In genomic region chr10:132163278-132163765, GRCh38 we compare ENCODE assay signal across 8 cellular contexts. TPM values are rescaled to one million over a fixed set of nuclear protein-coding genes. Genes with fewer than 3 reads are reported as not detected.
DNase-seq lines count a peak whose midpoint lies in the region; ATAC-seq and TF ChIP-seq lines count a peak whose summit lies in the region.

No MANE protein-coding gene starts in this region.

- no peaks in the 10 kb centered on the region for H3K36me3 ChIP-seq in colonic mucosa
- peaks cover 0 to 2% (median 0%) of the 10 kb centered on the region in 3 donors for H3K36me3 ChIP-seq in skeletal muscle tissue (ENCODE audit: control insufficient read depth in 3 of 3, insufficient read depth in 3 of 3, low read length in 3 of 3)
- peaks cover 0 to 8% (median 0%) of the 10 kb centered on the region in 4 donors for H3K36me3 ChIP-seq in sigmoid colon

- no peaks in the 10 kb centered on the region for H3K4me1 ChIP-seq in colonic mucosa
- H3K4me1 ChIP-seq in skeletal muscle tissue (ENCODE audit: control insufficient read depth in 3 of 3, insufficient read depth in 3 of 3, low read length in 3 of 3), result peaks cover 15 to 23% (median 21%) of the 10 kb centered on the region in 3 donors
- no peaks in the 10 kb centered on the region for H3K4me1 ChIP-seq in sigmoid colon

- H3K4me3 ChIP-seq in colonic mucosa, result no peak overlapping the region
- H3K4me3 ChIP-seq in skeletal muscle tissue (ENCODE audit: low read length in 3 of 3), result peak overlapping the region in 2 of 3 donors; percentile 32 to 35
- no peak overlapping the region for H3K4me3 ChIP-seq in sigmoid colon

- DNase-seq in activated CD4-positive, alpha-beta T cell treated with anti-CD3 and anti-CD28 coated beads for 48 hours, result peak; percentile 86
- DNase-seq in activated CD4-positive, alpha-beta T cell treated with anti-CD3 and anti-CD28 coated beads, Interleukin-2, amount 50 U/mL, for 4 hours, result no peak
- DNase-seq in OCI-M1 (lab: John Stamatoyannopoulos, UW) (peak; percentile 71), colonic mucosa (peak; percentile 72), sigmoid colon (no peak)
- DNase-seq in stimulated activated naive CD4-positive, alpha-beta T cell treated with Interleukin-2 at 50 U/mL for 16 hours (lab: John Stamatoyannopoulos, UW), result no peak

- no peak for TF ChIP-seq POLR2A in sigmoid colon (IDR thresholded peaks at IDR 0.05)

- ATAC-seq in HG03135 (IDR thresholded peaks at IDR 0.05; ENCODE audit: unreplicated experiment), result peak; percentile 42

- TF ChIP-seq EP300 in sigmoid colon (IDR thresholded peaks at IDR 0.05), result no peak

- 20 to 53% methylated on average over 16 of the region's 16 CpGs for WGBS in sigmoid colon, 2 donors

- H3K9ac ChIP-seq in colonic mucosa (ENCODE audit: low read depth in 2 of 2, low read length in 2 of 2), result no peak overlapping the region
- H3K9ac ChIP-seq in skeletal muscle tissue (ENCODE audit: low read depth in 1 of 3, low read length in 3 of 3), result peak overlapping the region in 1 of 3 donors; percentile 54

- H3K27ac ChIP-seq in colonic mucosa, result no peak overlapping the region
- H3K27ac ChIP-seq in skeletal muscle tissue (ENCODE audit: low read depth, low read length), result no peak overlapping the region
- no peak overlapping the region for H3K27ac ChIP-seq in sigmoid colon

- TF ChIP-seq CTCF in colonic mucosa (IDR thresholded peaks at IDR 0.05) (peak; percentile 27), sigmoid colon (IDR thresholded peaks at IDR 0.05) (no peak)

- no peaks in the 10 kb centered on the region for H3K27me3 ChIP-seq in colonic mucosa
- peaks cover 0 to 5% (median 0%) of the 10 kb centered on the region in 3 donors for H3K27me3 ChIP-seq in skeletal muscle tissue (ENCODE audit: control insufficient read depth in 3 of 3, insufficient read depth in 3 of 3, low read length in 3 of 3)
- H3K27me3 ChIP-seq in sigmoid colon, result no peaks in the 10 kb centered on the region

- H3K9me3 ChIP-seq in colonic mucosa (no peaks in the 10 kb centered on the region), skeletal muscle tissue (ENCODE audit: control insufficient read depth in 3 of 3, low read length in 3 of 3) (no peaks in the 10 kb centered on the region), sigmoid colon (no peaks in the 10 kb centered on the region)

- intact Hi-C loops in colonic mucosa (cut with DNase I) (no loop called here), sigmoid colon (cut with DNase I) (no loop called here)

RNA-seq across cellular contexts. Expression of gene DPYSL4, which starts 23.4 kb away (rescaled TPM):
- under 1 TPM; 0.27 to 0.44 TPM for total RNA-seq in colonic mucosa
- 1.0 TPM for total RNA-seq in skeletal muscle tissue
- total RNA-seq in sigmoid colon, result 1 to 10 TPM in 1 of 4 donors, under 1 TPM in 3; 0.36 to 1.9 (median 0.69) TPM
- under 1 TPM in 2 of 3 donors, not detected in 1; under 0.01 to 0.71 TPM for polyA plus RNA-seq in sigmoid colon

Comparison
In these comparisons a context has a peak if more than half of its experiments do, and no peak if none do; other contexts are left out.
1. DNase-seq: peak in activated CD4-positive, alpha-beta T cell treated with anti-CD3 and anti-CD28 coated beads for 48 hours (single experiment), OCI-M1 (single experiment) and colonic mucosa (single experiment); none in activated CD4-positive, alpha-beta T cell treated with anti-CD3 and anti-CD28 coated beads, Interleukin-2, amount 50 U/mL, for 4 hours (0 of 2), sigmoid colon (single experiment) and stimulated activated naive CD4-positive, alpha-beta T cell treated with Interleukin-2 at 50 U/mL for 16 hours (single experiment).
2. H3K4me3 ChIP-seq: peak in skeletal muscle tissue (2 of 3); none in colonic mucosa (single experiment) and sigmoid colon (0 of 4).